ENCODE assay signal across 1 cellular context in genomic region chr15:60493166-60493565, GRCh38.
A peak's percentile ranks its signal among the peaks of the same experiment; 100 is the strongest.
TF ChIP-seq lines count a peak whose summit lies in the region.

No MANE protein-coding gene starts in this region.

TF ChIP-seq in HepG2, 621 proteins besides CTCF, POLR2A, EP300 and RAD21 (continued from another document and continues in another):
- TF ChIP-seq ZNF282 (IDR thresholded peaks at IDR 0.05; ENCODE audit: partially characterized antibody), result no peak
- TF ChIP-seq CBX2 (IDR thresholded peaks at IDR 0.05; ENCODE audit: low read depth, low read length), result no peak
- TF ChIP-seq CBX2 (CRISPR knock-in tag; IDR thresholded peaks at IDR 0.05; ENCODE audit: low read depth), result no peak
- TF ChIP-seq GATAD2A (CRISPR knock-in tag; IDR thresholded peaks at IDR 0.05), result peak; percentile 64
- no peak for TF ChIP-seq SP140L (CRISPR knock-in tag; IDR thresholded peaks at IDR 0.05; ENCODE audit: borderline replicate concordance)
- no peak for TF ChIP-seq ZNF510 (CRISPR knock-in tag; IDR thresholded peaks at IDR 0.05; ENCODE audit: low read depth)
- TF ChIP-seq MAX (IDR thresholded peaks at IDR 0.05), result no peak
- no peak for TF ChIP-seq SMAD1 (CRISPR knock-in tag; IDR thresholded peaks at IDR 0.05; ENCODE audit: borderline replicate concordance, low read depth)
- no peak for TF ChIP-seq HOMEZ (CRISPR knock-in tag; IDR thresholded peaks at IDR 0.05; ENCODE audit: low read depth)
- no peak for TF ChIP-seq SSRP1 (CRISPR knock-in tag; IDR thresholded peaks at IDR 0.05)
- no peak for TF ChIP-seq ATF7-NPFF (CRISPR knock-in tag; IDR thresholded peaks at IDR 0.05; ENCODE audit: low read depth)
- no peak for TF ChIP-seq ZNF782 (CRISPR knock-in tag; IDR thresholded peaks at IDR 0.05; ENCODE audit: borderline replicate concordance)
- TF ChIP-seq ZNF138 (CRISPR knock-in tag; IDR thresholded peaks at IDR 0.05; ENCODE audit: low read depth), result no peak
- TF ChIP-seq SOX5 (CRISPR knock-in tag; IDR thresholded peaks at IDR 0.05; ENCODE audit: borderline replicate concordance), result peak; percentile 93
- TF ChIP-seq IKZF5 (CRISPR knock-in tag; IDR thresholded peaks at IDR 0.05), result no peak
- TF ChIP-seq HBP1 (CRISPR knock-in tag; IDR thresholded peaks at IDR 0.05; ENCODE audit: low read depth), result no peak
- no peak for TF ChIP-seq ZNF44 (CRISPR knock-in tag; IDR thresholded peaks at IDR 0.05)
- TF ChIP-seq YEATS2 (CRISPR knock-in tag; IDR thresholded peaks at IDR 0.05; ENCODE audit: borderline replicate concordance), result no peak
- TF ChIP-seq SAP130 (CRISPR knock-in tag; IDR thresholded peaks at IDR 0.05; ENCODE audit: low read depth), result peak; percentile 38; the same call in 1 of the 2 replicates
- no peak for TF ChIP-seq GZF1 (CRISPR knock-in tag; IDR thresholded peaks at IDR 0.05)
- TF ChIP-seq FOXK2 (IDR thresholded peaks at IDR 0.05), result peak; percentile 42; the same call in 1 of the 2 replicates
- no peak for TF ChIP-seq ZNF235 (CRISPR knock-in tag; IDR thresholded peaks at IDR 0.05; ENCODE audit: borderline replicate concordance)
- no peak for TF ChIP-seq ZNF263 (CRISPR knock-in tag; IDR thresholded peaks at IDR 0.05)
- no peak for TF ChIP-seq ZNF383 (CRISPR knock-in tag; IDR thresholded peaks at IDR 0.05; ENCODE audit: borderline replicate concordance)
- TF ChIP-seq THAP8 (CRISPR knock-in tag; IDR thresholded peaks at IDR 0.05; ENCODE audit: borderline replicate concordance), result no peak
- no peak for TF ChIP-seq ZNF891 (CRISPR knock-in tag; IDR thresholded peaks at IDR 0.05)
- TF ChIP-seq MLLT10 (CRISPR knock-in tag; IDR thresholded peaks at IDR 0.05), result no peak
- TF ChIP-seq HNF4G (IDR thresholded peaks at IDR 0.05; ENCODE audit: borderline replicate concordance, low read depth, low read length), result no peak; the same call in 1 of the 2 replicates
- TF ChIP-seq HNF4G (CRISPR knock-in tag; IDR thresholded peaks at IDR 0.05; ENCODE audit: borderline replicate concordance, low read depth), result no peak
- TF ChIP-seq ZKSCAN8 (CRISPR knock-in tag; IDR thresholded peaks at IDR 0.05; ENCODE audit: borderline replicate concordance), result no peak
- TF ChIP-seq MAFG (CRISPR knock-in tag; IDR thresholded peaks at IDR 0.05), result no peak
- no peak for TF ChIP-seq U2AF2 (IDR thresholded peaks at IDR 0.05; ENCODE audit: low read depth, low read length)
- TF ChIP-seq BCL6 (CRISPR knock-in tag; IDR thresholded peaks at IDR 0.05), result peak; percentile 62; the same call in 1 of the 2 replicates
- no peak for TF ChIP-seq ATF6 (CRISPR knock-in tag; conservative IDR thresholded peaks at IDR 0.05)
- TF ChIP-seq PAF1 (CRISPR knock-in tag; IDR thresholded peaks at IDR 0.05), result no peak
- TF ChIP-seq ZIK1 (CRISPR knock-in tag; IDR thresholded peaks at IDR 0.05; ENCODE audit: borderline replicate concordance, low read depth), result no peak
- no peak for TF ChIP-seq MAZ (IDR thresholded peaks at IDR 0.05; ENCODE audit: borderline replicate concordance, low read depth, low read length)
- TF ChIP-seq MAZ (CRISPR knock-in tag; IDR thresholded peaks at IDR 0.05; ENCODE audit: low read depth), result no peak
- no peak for TF ChIP-seq ZNF800 (CRISPR knock-in tag; IDR thresholded peaks at IDR 0.05)
- no peak for TF ChIP-seq PRDM4 (CRISPR knock-in tag; IDR thresholded peaks at IDR 0.05; ENCODE audit: borderline replicate concordance)
- no peak for TF ChIP-seq KLF13 (CRISPR knock-in tag; IDR thresholded peaks at IDR 0.05)
- TF ChIP-seq MLX (CRISPR knock-in tag; IDR thresholded peaks at IDR 0.05), result no peak
- TF ChIP-seq PAXIP1 (CRISPR knock-in tag; conservative IDR thresholded peaks at IDR 0.05), result peak; percentile 76
- TF ChIP-seq ZNF546 (CRISPR knock-in tag; conservative IDR thresholded peaks at IDR 0.05), result no peak
- TF ChIP-seq CEBPZ (IDR thresholded peaks at IDR 0.05; ENCODE audit: low read length), result no peak
- TF ChIP-seq JARID2 (CRISPR knock-in tag; IDR thresholded peaks at IDR 0.05; ENCODE audit: insufficient replicate concordance), result no peak
- TF ChIP-seq ZSCAN22 (CRISPR knock-in tag; IDR thresholded peaks at IDR 0.05), result no peak
